In genomic region chr5:141512390-141513020, GRCh38 we compare ENCODE assay signal across 8 cellular contexts.
DNase-seq lines count a peak whose midpoint lies in the region.

No MANE protein-coding gene starts in this region.

- peak overlapping the region; percentile 83 to 92 for H3K4me3 ChIP-seq in muscle layer of colon (ENCODE audit: low read depth in 1 of 2, low read length in 2 of 2)

- H3K9me3 ChIP-seq in muscle layer of colon (ENCODE audit: low read length), result no peaks in the 10 kb centered on the region

- peaks cover 24% of the 10 kb centered on the region for H3K36me3 ChIP-seq in muscle layer of colon (ENCODE audit: insufficient read depth, low read length)

- H3K27ac ChIP-seq in epithelial cell of prostate (peak overlapping the region; percentile 97), muscle layer of colon (ENCODE audit: low read depth, low read length) (peak overlapping the region; percentile 88)

- H3K9ac ChIP-seq in muscle layer of colon (ENCODE audit: low read length), result peak overlapping the region; percentile 66

- DNase-seq in AG08395 (ENCODE audit: low spot score) (peak; percentile 50), GM19238 (ENCODE audit: insufficient read length, low spot score) (peak; percentile 66), NCI-H69 (lab: John Stamatoyannopoulos, UW) (peak; percentile 85), activated T-cell treated with anti-CD3 and anti-CD28 coated beads for 24 hours (ENCODE audit: low read depth) (peak; percentile 69), epithelial cell of prostate (ENCODE audit: low read depth, low spot score) (no peak), KG1 (lab: John Stamatoyannopoulos, UW) (no peak)
- peak; percentile 78 for DNase-seq in stimulated activated CD8-positive, alpha-beta memory T cell treated with anti-CD3 and anti-CD28 coated beads, Interleukin-7, amount 100 ng/mL, for 24 hours (ENCODE audit: low read depth)

- no peaks in the 10 kb centered on the region for H3K27me3 ChIP-seq in muscle layer of colon (ENCODE audit: control insufficient read depth in 1 of 2, insufficient read depth in 2 of 2, low read length in 2 of 2)

- peaks cover 47% of the 10 kb centered on the region for H3K4me1 ChIP-seq in muscle layer of colon (ENCODE audit: insufficient read depth, low read length)

Comparison
In these comparisons a context has a peak if more than half of its experiments do, and no peak if none do; other contexts are left out.
1. DNase-seq: peak in AG08395 (single experiment), GM19238 (single experiment), NCI-H69 (single experiment), activated T-cell treated with anti-CD3 and anti-CD28 coated beads for 24 hours (single experiment) and stimulated activated CD8-positive, alpha-beta memory T cell treated with anti-CD3 and anti-CD28 coated beads, Interleukin-7, amount 100 ng/mL, for 24 hours (single experiment); none in epithelial cell of prostate (single experiment) and KG1 (single experiment).